In genomic region chr5:105033642-105034217, GRCh38 we compare ENCODE assay signal across 17 cellular contexts.
"Had no signal": no experiment of that assay in that cellular context is flagged by ENCODE, and none has a peak within 500 bp of the region (broad histone marks: within the 10 kb centered on the region; RNA-seq: fewer than 3 reads in every experiment).

No MANE protein-coding gene starts in this region.

- H3K4me1 Mint-ChIP-seq: activated CD4-positive, alpha-beta T cell treated with anti-CD3 and anti-CD28 coated beads, Interleukin-2, amount 10 ng/mL, durations not matched to agents 7 days and 5 days; activated naive CD4-positive, alpha-beta T cell treated with anti-CD3 and anti-CD28 coated beads, Interleukin-2, amount 50 U/mL, for 24 hours; natural killer cell; stimulated activated memory B cell treated with anti-CD40 and anti-IgM and Interleukin-4, amounts not matched to agents 10 μg/mL and 1 μg/mL and 100 μg/mL, for 72 hours had no signal

- H3K27me3 ChIP-seq: esophagus muscularis mucosa, sigmoid colon, spleen had no signal

- ATAC-seq: activated CD4-positive, CD25-positive, alpha-beta regulatory T cell treated with anti-CD3 and anti-CD28 coated beads, Interleukin-2, amount 50 U/mL, for 24 hours; activated CD8-positive, alpha-beta T cell treated with anti-CD3 and anti-CD28 coated beads, Interleukin-2, amount 10 ng/mL, durations not matched to agents 7 days and 5 days; natural killer cell; pancreas; stimulated activated memory B cell treated with anti-CD40 and anti-IgM and Interleukin-4, amounts not matched to agents 10 μg/mL and 1 μg/mL and 100 μg/mL, for 72 hours had no signal

- H3K9me3 ChIP-seq: esophagus muscularis mucosa, pancreas had no signal

- H3K4me3 ChIP-seq: esophagus muscularis mucosa, pancreas, sigmoid colon, spleen had no signal

- H3K27ac Mint-ChIP-seq: activated CD4-positive, alpha-beta T cell treated with anti-CD3 and anti-CD28 coated beads, Interleukin-2, amount 10 ng/mL, durations not matched to agents 7 days and 5 days; activated CD8-positive, alpha-beta T cell treated with anti-CD3 and anti-CD28 coated beads, Interleukin-2, amount 10 ng/mL, durations not matched to agents 7 days and 5 days; activated naive CD4-positive, alpha-beta T cell treated with anti-CD3 and anti-CD28 coated beads, Interleukin-2, amount 50 U/mL, for 24 hours; natural killer cell; stimulated activated memory B cell treated with anti-CD40 and anti-IgM and Interleukin-4, amounts not matched to agents 10 μg/mL and 1 μg/mL and 100 μg/mL, for 72 hours; T-helper 1 cell treated with Interleukin-12 subunit alpha and Interleukin-12 subunit beta and Interleukin-4 antibody, amounts not matched to agents 30 μg/mL and 1 μg/mL, for 36 hours had no signal

- H3K4me1 ChIP-seq: esophagus muscularis mucosa, pancreas, sigmoid colon, spleen had no signal

- H3K36me3 ChIP-seq: esophagus muscularis mucosa, pancreas, sigmoid colon, spleen had no signal

- H3K36me3 Mint-ChIP-seq: activated naive CD4-positive, alpha-beta T cell treated with anti-CD3 and anti-CD28 coated beads, Interleukin-2, amount 50 U/mL, for 24 hours; natural killer cell; stimulated activated memory B cell treated with anti-CD40 and anti-IgM and Interleukin-4, amounts not matched to agents 10 μg/mL and 1 μg/mL and 100 μg/mL, for 72 hours had no signal

- H3K27me3 Mint-ChIP-seq: activated CD4-positive, alpha-beta T cell treated with anti-CD3 and anti-CD28 coated beads, Interleukin-2, amount 10 ng/mL, durations not matched to agents 7 days and 5 days; activated naive CD4-positive, alpha-beta T cell treated with anti-CD3 and anti-CD28 coated beads, Interleukin-2, amount 50 U/mL, for 24 hours; stimulated activated memory B cell treated with anti-CD40 and anti-IgM and Interleukin-4, amounts not matched to agents 10 μg/mL and 1 μg/mL and 100 μg/mL, for 72 hours had no signal

- H3K27ac ChIP-seq: esophagus muscularis mucosa, pancreas, sigmoid colon, spleen had no signal

- H3K4me3 Mint-ChIP-seq: activated CD4-positive, alpha-beta T cell treated with anti-CD3 and anti-CD28 coated beads, Interleukin-2, amount 10 ng/mL, durations not matched to agents 7 days and 5 days; activated CD8-positive, alpha-beta T cell treated with anti-CD3 and anti-CD28 coated beads, Interleukin-2, amount 10 ng/mL, durations not matched to agents 7 days and 5 days; activated naive CD4-positive, alpha-beta T cell treated with anti-CD3 and anti-CD28 coated beads, Interleukin-2, amount 50 U/mL, for 24 hours; natural killer cell; stimulated activated memory B cell treated with anti-CD40 and anti-IgM and Interleukin-4, amounts not matched to agents 10 μg/mL and 1 μg/mL and 100 μg/mL, for 72 hours; T-helper 1 cell treated with Interleukin-12 subunit alpha and Interleukin-12 subunit beta and Interleukin-4 antibody, amounts not matched to agents 30 μg/mL and 1 μg/mL, for 36 hours had no signal

- DNase-seq: activated CD4-positive, alpha-beta T cell treated with anti-CD3 and anti-CD28 coated beads, Interleukin-2, amount 10 ng/mL, durations not matched to agents 7 days and 5 days; activated CD8-positive, alpha-beta memory T cell treated with anti-CD3 and anti-CD28 coated beads, Interleukin-2, amount 50 U/mL, for 4 hours; activated CD8-positive, alpha-beta T cell treated with anti-CD3 and anti-CD28 coated beads, Interleukin-2, amount 10 ng/mL, durations not matched to agents 7 days and 5 days; activated effector memory CD4-positive, alpha-beta T cell treated with anti-CD3 and anti-CD28 coated beads, Interleukin-2, amount 50 U/mL, for 16 hours; activated T-cell treated with anti-CD3 and anti-CD28 coated beads, Interleukin-2, amount 50 U/mL, for 48 hours; cerebellar nuclear complex; effector CD8-positive, alpha-beta T cell; natural killer cell; pancreas; sigmoid colon; spleen; stimulated activated CD4-positive, alpha-beta T cell treated with anti-CD3 and anti-CD28 coated beads, Interleukin-4, amount 100 ng/mL, for 4 hours had no signal
